In genomic region chr12:108570743-108571603, GRCh38 we compare ENCODE assay signal across 8 cellular contexts. TPM values are rescaled to one million over a fixed set of nuclear protein-coding genes. Genes with fewer than 3 reads are reported as not detected.
DNase-seq lines count a peak whose midpoint lies in the region; ATAC-seq, FAIRE-seq and TF ChIP-seq lines count a peak whose summit lies in the region.
"Had no signal": no experiment of that assay in that cellular context is flagged by ENCODE, and none has a peak within 500 bp of the region (broad histone marks: within the 10 kb centered on the region; RNA-seq: fewer than 3 reads in every experiment).

No MANE protein-coding gene starts in this region.

- POLR2A ChIA-PET in K562 (lab: Yijun Ruan, JAX) = interaction anchor here (1.2 to 2.7 kb wide), 2 partner anchors 10 to 121 kb away, joined by 3 to 15 read pairs; partner anchors contain the start of gene SART3

- H3K4me3 ChIP-seq in K562 = no peak overlapping the region
- H3K4me3 ChIP-seq: right lobe of liver had no signal

- peak; percentile 28 to 56 (median 43); a peak in 4 of 6 replicates for TF ChIP-seq CTCF in K562 (IDR thresholded peaks at IDR 0.05 in 2 of 3, conservative IDR thresholded peaks at IDR 0.05 in 1 of 3; ENCODE audit: insufficient read depth in 2 of 3, low read depth in 1 of 3, low read length in 3 of 3)

- WGBS in K562 (ENCODE audit: insufficient coverage, low coverage, missing lambda C conversion rate) = 27% methylated on average over 3 of the region's 3 CpGs

- H3K4me1 Mint-ChIP-seq in IgD-negative memory B cell (peaks cover 57 to 82% (median 61%) of the 10 kb centered on the region in 3 donors), naive B cell (peaks cover 38 to 72% (median 43%) of the 10 kb centered on the region in 3 donors)

- H2AFZ ChIP-seq in K562 (ENCODE audit: low read depth, low read length) = no peak overlapping the region

- H3K27ac Mint-ChIP-seq in IgD-negative memory B cell (peak overlapping the region; percentile 65 to 96 (median 83)), naive B cell (peak overlapping the region in 5 of 6 donors; percentile 85 to 96 (median 92))

- peaks cover 30% of the 10 kb centered on the region for H3K36me3 ChIP-seq in K562 (ENCODE audit: control insufficient read depth, insufficient read depth, low read length)

- no peak for TF ChIP-seq EP300 in K562 (IDR thresholded peaks at IDR 0.05; ENCODE audit: low read length)

- no peaks in the 10 kb centered on the region for H3K79me2 ChIP-seq in K562 (ENCODE audit: control insufficient read depth, insufficient read depth, low read length)

- H3K9me3 Mint-ChIP-seq in IgD-negative memory B cell = no peaks in the 10 kb centered on the region
- no peaks in the 10 kb centered on the region for H3K9me3 Mint-ChIP-seq in naive B cell

- no peaks in the 10 kb centered on the region for H3K9me1 ChIP-seq in K562 (ENCODE audit: control insufficient read depth, insufficient read depth, low read length)

- TF ChIP-seq RAD21 in K562 (CRISPR knock-in tag; conservative IDR thresholded peaks at IDR 0.05 in 1 of 2, IDR thresholded peaks at IDR 0.05 in 1 of 2) = peak in 1 of 2 experiments; percentile 64; a peak in 3 of 4 replicates

- peak overlapping the region in 3 of 4 donors; percentile 48 to 86 (median 65) for H3K4me3 Mint-ChIP-seq in IgD-negative memory B cell
- no peak overlapping the region for H3K4me3 Mint-ChIP-seq in naive B cell

- DNase-seq in EH (ENCODE audit: low read depth) (peak; percentile 68), K562 (ENCODE audit: extremely low read depth in 1 of 4, low spot score in 3 of 4) (peak in 1 of 4 experiments; percentile 27), naive B cell (no peak)

- H3K4me1 ChIP-seq in K562 (replicated peaks in 1 of 2; ENCODE audit: control insufficient read depth in 2 of 2, insufficient read depth in 2 of 2, low read length in 2 of 2) = no peaks in the 10 kb centered on the region

- H4K20me1 ChIP-seq in K562 (replicated peaks; ENCODE audit: control insufficient read depth, insufficient read depth, low read length) = no peaks in the 10 kb centered on the region

- no peak overlapping the region for H3K9ac ChIP-seq in K562 (ENCODE audit: insufficient read depth in 1 of 2, low read depth in 2 of 2, low read length in 2 of 2)

- intact Hi-C loops in K562 (cut with micrococcal nuclease) = no loop called here

- H3K27me3 ChIP-seq in K562 (ENCODE audit: control insufficient read depth in 2 of 2, insufficient read depth in 2 of 2, low read length in 2 of 2) = no peaks in the 10 kb centered on the region
- H3K27me3 ChIP-seq: right lobe of liver had no signal

- CTCF ChIA-PET in K562 (lab: Yijun Ruan, JAX; ENCODE audit: low intra/inter-chr PET ratio) = interaction anchor here (0.5 to 1.1 kb wide), 3 partner anchors 47 to 523 kb away, joined by 3 to 8 read pairs (median 5); partner anchors contain the start of gene ALKBH2

- no peaks in the 10 kb centered on the region for H3K27me3 Mint-ChIP-seq in IgD-negative memory B cell
- no peaks in the 10 kb centered on the region for H3K27me3 Mint-ChIP-seq in naive B cell

- H3K4me2 ChIP-seq in K562 (ENCODE audit: insufficient read depth, low read length) = no peak overlapping the region

- TF ChIP-seq POLR2A in K562 (conservative IDR thresholded peaks at IDR 0.05) = no peak

- no peak overlapping the region for H3K27ac ChIP-seq in K562 (ENCODE audit: extremely low read depth, low read depth, low read length)
- H3K27ac ChIP-seq: right lobe of liver had no signal

- in situ Hi-C loops in K562 (cut with MboI) = no loop called here

- BruUV-seq in K562 (replicated peaks; lab: Mats Ljungman, UMichigan) = no TSS peak

- H3K36me3 Mint-ChIP-seq in IgD-negative memory B cell (peaks cover 7% of the 10 kb centered on the region), naive B cell (peaks cover 9 to 21% of the 10 kb centered on the region in 2 donors)

- ATAC-seq in K562 (peak; percentile 60), naive B cell (ENCODE audit: low read depth in 2 of 2) (no peak), GM18519 (IDR thresholded peaks at IDR 0.05; ENCODE audit: low FRiP score, unreplicated experiment) (no peak), GM18502 (IDR thresholded peaks at IDR 0.05; ENCODE audit: poor library complexity, unreplicated experiment) (no peak), HG02610 (IDR thresholded peaks at IDR 0.05; ENCODE audit: unreplicated experiment) (no peak)
- ATAC-seq: right lobe of liver had no signal

- FAIRE-seq in K562 (lab: Jason Lieb, UNC) = no peak

- H3K9me3 ChIP-seq in K562 (replicated peaks; ENCODE audit: control insufficient read depth, insufficient read depth, low read depth, low read length) = no peaks in the 10 kb centered on the region
- H3K9me3 ChIP-seq: right lobe of liver had no signal

RNA-seq across cellular contexts. Expression of gene ISCU, which starts 8.6 kb away (rescaled TPM):
- polyA plus RNA-seq in IgD-negative memory B cell = 488 TPM
- total RNA-seq in K562 (2011; cell fraction: chromatin; rRNA removed; ENCODE audit: low replicate concordance) = 50.8 and 64.7 TPM in 2 replicates
- total RNA-seq in K562 (2011; cell fraction: nucleolus; rRNA removed) = 37.6 and 42.7 TPM in 2 replicates
- total RNA-seq in K562 (2011; cell fraction: nucleoplasm; rRNA removed) = 58.2 and 69.2 TPM in 2 replicates
- 92.5 and 136 TPM in 2 replicates for total RNA-seq in K562 (2014; rRNA removed)
- 74.2 and 77.5 TPM in 2 replicates for total RNA-seq in K562 (2014; rRNA removed; fragmentation: Illumina TruSeq; extraction: Trizol)
- total RNA-seq in K562 (2015; rRNA removed; fragmentation: Illumina TruSeq; extraction: Trizol) = 75.6 and 77.3 TPM in 2 replicates
- total RNA-seq in K562 (2021) = 67.8 and 68.7 TPM in 2 replicates
- 80.9 and 89.6 TPM in 2 replicates for polyA plus RNA-seq in K562 (2011; rRNA removed)
- 36.5 and 59.5 TPM in 2 replicates for polyA plus RNA-seq in K562 (2011; cell fraction: cytosol; rRNA removed)
- 120 and 177 TPM in 2 replicates for polyA plus RNA-seq in K562 (2011; cell fraction: nucleus; rRNA removed)
- polyA plus RNA-seq in K562 (2012) = 76.7 and 87.8 TPM in 2 replicates
- polyA plus RNA-seq in K562 (2014; fragmentation: Illumina TruSeq; extraction: Trizol) = 69.4 and 77.7 TPM in 2 replicates
- 10 to 100 TPM; 15.9 to 19.8 TPM for polyA plus RNA-seq in K562 (2014; fragmentation: Nextera tagmentation; extraction: Ambion mirVana)
- polyA plus RNA-seq in K562 (2014; rRNA removed) = 84.7 and 86.8 TPM in 2 replicates
- polyA minus RNA-seq in K562 (2011; rRNA and poly(A)+ RNA removed) = 65.3 and 73.2 TPM in 2 replicates
- polyA minus RNA-seq in K562 (2011; cell fraction: cytosol; rRNA and poly(A)+ RNA removed) = 16.6 and 26.3 TPM in 2 replicates
- 25.0 and 57.6 TPM in 2 replicates for polyA minus RNA-seq in K562 (2011; cell fraction: nucleus; rRNA and poly(A)+ RNA removed)
- polyA plus RNA-seq in naive B cell (ENCODE audit: low read depth in 6 of 6) = 100 to 1,000 TPM; 316 to 418 (median 365) TPM

RNA-seq across cellular contexts. Expression of gene SART3, which starts 10.0 kb away (rescaled TPM):
- polyA plus RNA-seq in IgD-negative memory B cell (51.9 TPM), K562 (2011; rRNA removed) (32.1 and 33.7 TPM in 2 replicates), K562 (2014; fragmentation: Illumina TruSeq; extraction: Trizol) (54.4 and 56.7 TPM in 2 replicates), K562 (2014; fragmentation: Nextera tagmentation; extraction: Ambion mirVana) (1 to 10 TPM; 8.9 to 9.9 TPM), K562 (2014; rRNA removed) (52.6 and 58.4 TPM in 2 replicates), naive B cell (ENCODE audit: low read depth in 6 of 6) (10 to 100 TPM; 24.7 to 57.9 (median 36.4) TPM)
- total RNA-seq in K562 (2011; cell fraction: chromatin; rRNA removed; ENCODE audit: low replicate concordance) = 295 and 336 TPM in 2 replicates
- total RNA-seq in K562 (2011; cell fraction: nucleolus; rRNA removed) = 193 and 203 TPM in 2 replicates
- total RNA-seq in K562 (2011; cell fraction: nucleoplasm; rRNA removed) = 258 and 314 TPM in 2 replicates
- total RNA-seq in K562 (2014; rRNA removed) (167 and 396 TPM in 2 replicates), K562 (2014; rRNA removed; fragmentation: Illumina TruSeq; extraction: Trizol) (64.7 and 66.7 TPM in 2 replicates), K562 (2015; rRNA removed; fragmentation: Illumina TruSeq; extraction: Trizol) (103 and 104 TPM in 2 replicates), K562 (2021) (63.2 and 72.6 TPM in 2 replicates)
- 11.9 and 18.3 TPM in 2 replicates for polyA plus RNA-seq in K562 (2011; cell fraction: cytosol; rRNA removed)
- polyA plus RNA-seq in K562 (2011; cell fraction: nucleus; rRNA removed) = 128 and 132 TPM in 2 replicates
- 43.0 and 62.6 TPM in 2 replicates for polyA plus RNA-seq in K562 (2012)
- 73.9 and 94.6 TPM in 2 replicates for polyA minus RNA-seq in K562 (2011; rRNA and poly(A)+ RNA removed)
- polyA minus RNA-seq in K562 (2011; cell fraction: cytosol; rRNA and poly(A)+ RNA removed) = 27.6 and 31.6 TPM in 2 replicates
- 152 and 195 TPM in 2 replicates for polyA minus RNA-seq in K562 (2011; cell fraction: nucleus; rRNA and poly(A)+ RNA removed)

RNA-seq across cellular contexts. Expression of gene TMEM119, which starts 26.9 kb away (rescaled TPM):
- polyA plus RNA-seq in IgD-negative memory B cell (0.33 TPM), K562 (2011; rRNA removed) (not detected in 2 replicates), K562 (2014; fragmentation: Illumina TruSeq; extraction: Trizol) (not detected in 2 replicates), K562 (2014; fragmentation: Nextera tagmentation; extraction: Ambion mirVana) (not detected), K562 (2014; rRNA removed) (not detected in 2 replicates), naive B cell (ENCODE audit: low read depth in 6 of 6) (not detected)
- total RNA-seq in K562 (2011; cell fraction: chromatin; rRNA removed; ENCODE audit: low replicate concordance) = not detected in 2 replicates
- total RNA-seq in K562 (2011; cell fraction: nucleolus; rRNA removed) = not detected in 2 replicates
- total RNA-seq in K562 (2011; cell fraction: nucleoplasm; rRNA removed) = not detected in 2 replicates
- total RNA-seq in K562 (2014; rRNA removed) (not detected in 2 replicates), K562 (2014; rRNA removed; fragmentation: Illumina TruSeq; extraction: Trizol) (not detected in 2 replicates), K562 (2015; rRNA removed; fragmentation: Illumina TruSeq; extraction: Trizol) (not detected in 2 replicates), K562 (2021) (0.18 TPM in 1 of 2 replicates, not detected in the other)
- polyA plus RNA-seq in K562 (2011; cell fraction: cytosol; rRNA removed) = 0.01 TPM in 1 of 2 replicates, not detected in the other
- polyA plus RNA-seq in K562 (2011; cell fraction: nucleus; rRNA removed) = not detected in 2 replicates
- 0.11 TPM in 1 of 2 replicates, not detected in the other for polyA plus RNA-seq in K562 (2012)
- not detected in 2 replicates for polyA minus RNA-seq in K562 (2011; rRNA and poly(A)+ RNA removed)
- polyA minus RNA-seq in K562 (2011; cell fraction: cytosol; rRNA and poly(A)+ RNA removed) = not detected in 2 replicates
- not detected in 2 replicates for polyA minus RNA-seq in K562 (2011; cell fraction: nucleus; rRNA and poly(A)+ RNA removed)

RNA-seq across cellular contexts. Expression of gene FICD, which starts 55.9 kb away (rescaled TPM):
- polyA plus RNA-seq in IgD-negative memory B cell (3.5 TPM), K562 (2011; rRNA removed) (0.80 and 0.88 TPM in 2 replicates), K562 (2014; fragmentation: Illumina TruSeq; extraction: Trizol) (1.6 and 2.0 TPM in 2 replicates), K562 (2014; fragmentation: Nextera tagmentation; extraction: Ambion mirVana) (1 to 10 TPM; 1.1 to 1.2 TPM), K562 (2014; rRNA removed) (2.1 and 2.7 TPM in 2 replicates), naive B cell (ENCODE audit: low read depth in 6 of 6) (1 to 10 TPM; 1.6 to 4.9 (median 3.1) TPM)
- total RNA-seq in K562 (2011; cell fraction: chromatin; rRNA removed; ENCODE audit: low replicate concordance) = 9.7 and 12.2 TPM in 2 replicates
- total RNA-seq in K562 (2011; cell fraction: nucleolus; rRNA removed) = 11.8 and 12.1 TPM in 2 replicates
- total RNA-seq in K562 (2011; cell fraction: nucleoplasm; rRNA removed) = 5.6 and 7.8 TPM in 2 replicates
- total RNA-seq in K562 (2014; rRNA removed) (3.1 and 4.5 TPM in 2 replicates), K562 (2014; rRNA removed; fragmentation: Illumina TruSeq; extraction: Trizol) (1.9 TPM in 2 replicates), K562 (2015; rRNA removed; fragmentation: Illumina TruSeq; extraction: Trizol) (2.8 and 3.1 TPM in 2 replicates), K562 (2021) (3.0 and 3.4 TPM in 2 replicates)
- 1.1 and 1.2 TPM in 2 replicates for polyA plus RNA-seq in K562 (2011; cell fraction: cytosol; rRNA removed)
- polyA plus RNA-seq in K562 (2011; cell fraction: nucleus; rRNA removed) = 4.7 and 6.8 TPM in 2 replicates
- 2.4 and 5.0 TPM in 2 replicates for polyA plus RNA-seq in K562 (2012)
- 2.9 and 3.9 TPM in 2 replicates for polyA minus RNA-seq in K562 (2011; rRNA and poly(A)+ RNA removed)
- polyA minus RNA-seq in K562 (2011; cell fraction: cytosol; rRNA and poly(A)+ RNA removed) = 2.1 and 3.6 TPM in 2 replicates
- polyA minus RNA-seq in K562 (2011; cell fraction: nucleus; rRNA and poly(A)+ RNA removed) = 8.3 and 11.3 TPM in 2 replicates

Comparison
In these comparisons a context has a peak if more than half of its experiments do, and no peak if none do; other contexts are left out.
1. H3K4me3 Mint-ChIP-seq: peak in IgD-negative memory B cell (3 of 4); none in naive B cell (0 of 8).